34 cellular contexts compared by ENCODE assay signal in genomic region chr13:22449251-22449650, GRCh38.
"Had no signal": no experiment of that assay in that cellular context is flagged by ENCODE, and none has a peak within 500 bp of the region (broad histone marks: within the 10 kb centered on the region; RNA-seq: fewer than 3 reads in every experiment).

No MANE protein-coding gene starts in this region.

- H3K4me3 ChIP-seq: body of pancreas, breast epithelium had no signal

- H3K36me3 ChIP-seq: brain microvascular endothelial cell, breast epithelium had no signal

- H3K27me3 Mint-ChIP-seq: activated B cell treated with CpG ODN at 0.5 μM for 24 hours; activated CD4-positive, alpha-beta memory T cell treated with anti-CD3 and anti-CD28 coated beads, Interleukin-2, amount 10 ng/mL, durations not matched to agents 7 days and 5 days; activated CD4-positive, alpha-beta T cell treated with anti-CD3 and anti-CD28 coated beads, Interleukin-2, amount 10 ng/mL, durations not matched to agents 24 days and 14 days; activated naive CD4-positive, alpha-beta T cell treated with anti-CD3 and anti-CD28 coated beads, Interleukin-2, amount 10 ng/mL, durations not matched to agents 7 days and 5 days; activated naive CD8-positive, alpha-beta T cell treated with anti-CD3 and anti-CD28 coated beads, Interleukin-2, amount 10 ng/mL, durations not matched to agents 7 days and 5 days had no signal

- H3K9me3 ChIP-seq: body of pancreas, breast epithelium had no signal

- H3K36me3 Mint-ChIP-seq: activated CD8-positive, alpha-beta memory T cell treated with anti-CD3 and anti-CD28 coated beads, Interleukin-2, amount 10 ng/mL, durations not matched to agents 7 days and 5 days; activated naive CD4-positive, alpha-beta T cell treated with anti-CD3 and anti-CD28 coated beads, Interleukin-2, amount 10 ng/mL, durations not matched to agents 7 days and 5 days; activated naive CD4-positive, alpha-beta T cell treated with anti-CD3 and anti-CD28 coated beads, Interleukin-2, amount 50 U/mL, for 24 hours; activated naive CD8-positive, alpha-beta T cell; activated naive CD8-positive, alpha-beta T cell treated with anti-CD3 and anti-CD28 coated beads, Interleukin-2, amount 10 ng/mL, durations not matched to agents 7 days and 5 days had no signal

- H3K27ac Mint-ChIP-seq: activated B cell treated with CpG ODN at 0.5 μM for 24 hours; activated CD4-positive, alpha-beta memory T cell treated with anti-CD3 and anti-CD28 coated beads, Interleukin-2, amount 10 ng/mL, durations not matched to agents 7 days and 5 days; activated CD4-positive, alpha-beta T cell treated with anti-CD3 and anti-CD28 coated beads, Interleukin-2, amount 10 ng/mL, durations not matched to agents 24 days and 14 days; activated CD8-positive, alpha-beta memory T cell treated with anti-CD3 and anti-CD28 coated beads, Interleukin-2, amount 10 ng/mL, durations not matched to agents 7 days and 5 days; activated CD8-positive, alpha-beta T cell treated with anti-CD3 and anti-CD28 coated beads, Interleukin-2, amount 10 ng/mL, durations not matched to agents 7 days and 5 days; activated naive CD4-positive, alpha-beta T cell treated with anti-CD3 and anti-CD28 coated beads, Interleukin-2, amount 10 ng/mL, durations not matched to agents 7 days and 5 days; activated naive CD4-positive, alpha-beta T cell treated with anti-CD3 and anti-CD28 coated beads, Interleukin-2, amount 50 U/mL, for 24 hours; activated naive CD8-positive, alpha-beta T cell; activated naive CD8-positive, alpha-beta T cell treated with anti-CD3 and anti-CD28 coated beads, Interleukin-2, amount 10 ng/mL, durations not matched to agents 7 days and 5 days; activated naive CD8-positive, alpha-beta T cell treated with anti-CD3 and anti-CD28 coated beads, Interleukin-2, amount 50 U/mL, for 24 hours; activated T-cell treated with anti-CD3 and anti-CD28 coated beads, Interleukin-2, amount 50 U/mL, for 24 hours; activated T-helper 2 cell treated with anti-CD3 and anti-CD28 coated beads, Interferon-gamma antibody, Interleukin-2, Interleukin-4, amounts not matched to agents 10 μg/mL and 5 μg/mL and 100 μg/mL, durations not matched to agents 14 hours and 24 hours and 36 hours; T-helper 1 cell treated with Interleukin-12 subunit alpha and Interleukin-12 subunit beta and Interleukin-4 antibody, amounts not matched to agents 30 μg/mL and 1 μg/mL, for 36 hours; T-helper 2 cell treated with Interferon-gamma antibody and Interleukin-4, amounts not matched to agents 5 μg/mL and 100 μg/mL, for 36 hours had no signal

- DNase-seq: activated B cell treated with CpG ODN at 0.5 μM for 24 hours; activated CD4-positive, alpha-beta memory T cell treated with anti-CD3 and anti-CD28 coated beads, Interleukin-2, amount 10 ng/mL, durations not matched to agents 7 days and 5 days; activated CD4-positive, alpha-beta T cell treated with anti-CD3 and anti-CD28 coated beads for 4 hours; activated CD4-positive, alpha-beta T cell treated with anti-CD3 and anti-CD28 coated beads, Interleukin-2, amount 10 ng/mL, durations not matched to agents 24 days and 14 days; activated CD4-positive, alpha-beta T cell treated with anti-CD3 and anti-CD28 coated beads, Interleukin-2, amount 50 U/mL, for 1 hour; activated CD4-positive, alpha-beta T cell treated with anti-CD3 and anti-CD28 coated beads, Interleukin-2, amount 50 U/mL, for 48 hours; activated CD4-positive, CD25-positive, alpha-beta regulatory T cell treated with anti-CD3 and anti-CD28 coated beads, Interleukin-2, amount 50 U/mL, for 72 hours; activated CD8-positive, alpha-beta memory T cell treated with anti-CD3 and anti-CD28 coated beads for 24 hours; activated CD8-positive, alpha-beta memory T cell treated with anti-CD3 and anti-CD28 coated beads, Interleukin-2, amount 10 ng/mL, durations not matched to agents 7 days and 5 days; activated CD8-positive, alpha-beta memory T cell treated with anti-CD3 and anti-CD28 coated beads, Interleukin-2, amount 50 U/mL, for 48 hours; activated CD8-positive, alpha-beta T cell treated with anti-CD3 and anti-CD28 coated beads, Interleukin-2, amount 10 ng/mL, durations not matched to agents 7 days and 5 days; activated effector memory CD4-positive, alpha-beta T cell treated with Interleukin-2 at 50 U/mL for 16 hours; activated gamma-delta T cell; activated naive CD4-positive, alpha-beta T cell treated with anti-CD3 and anti-CD28 coated beads, Interleukin-2, amount 10 ng/mL, durations not matched to agents 7 days and 5 days; activated naive CD4-positive, alpha-beta T cell treated with Interleukin-2 at 50 U/mL for 16 hours; activated naive CD8-positive, alpha-beta T cell treated with anti-CD3 and anti-CD28 coated beads, Interleukin-2, amount 10 ng/mL, durations not matched to agents 7 days and 5 days; activated naive CD8-positive, alpha-beta T cell treated with anti-CD3 and anti-CD28 coated beads, Interleukin-2, amount 50 U/mL, for 24 hours; activated T-cell treated with anti-CD3 and anti-CD28 coated beads, Interleukin-2, amount 50 U/mL, for 24 hours; activated T-cell treated with anti-CD3 and anti-CD28 coated beads, Interleukin-2, amount 50 U/mL, for 48 hours; aorta; body of pancreas; brain microvascular endothelial cell; central memory CD4-positive, alpha-beta T cell; T-helper 2 cell; T-helper 9 cell had no signal

- H3K9me3 Mint-ChIP-seq: activated CD4-positive, alpha-beta memory T cell treated with anti-CD3 and anti-CD28 coated beads, Interleukin-2, amount 10 ng/mL, durations not matched to agents 7 days and 5 days; activated CD4-positive, alpha-beta T cell treated with anti-CD3 and anti-CD28 coated beads, Interleukin-2, amount 10 ng/mL, durations not matched to agents 24 days and 14 days; activated naive CD4-positive, alpha-beta T cell treated with anti-CD3 and anti-CD28 coated beads, Interleukin-2, amount 10 ng/mL, durations not matched to agents 7 days and 5 days; activated naive CD4-positive, alpha-beta T cell treated with anti-CD3 and anti-CD28 coated beads, Interleukin-2, amount 50 U/mL, for 24 hours; activated naive CD8-positive, alpha-beta T cell treated with anti-CD3 and anti-CD28 coated beads, Interleukin-2, amount 10 ng/mL, durations not matched to agents 7 days and 5 days; activated naive CD8-positive, alpha-beta T cell treated with anti-CD3 and anti-CD28 coated beads, Interleukin-2, amount 50 U/mL, for 24 hours; activated T-cell treated with anti-CD3 and anti-CD28 coated beads, Interleukin-2, amount 50 U/mL, for 24 hours; T-helper 1 cell treated with Interleukin-12 subunit alpha and Interleukin-12 subunit beta and Interleukin-4 antibody, amounts not matched to agents 30 μg/mL and 1 μg/mL, for 36 hours had no signal

- H3K4me1 Mint-ChIP-seq: activated B cell treated with CpG ODN at 0.5 μM for 24 hours; activated CD4-positive, alpha-beta memory T cell treated with anti-CD3 and anti-CD28 coated beads, Interleukin-2, amount 10 ng/mL, durations not matched to agents 7 days and 5 days; activated CD4-positive, alpha-beta T cell treated with anti-CD3 and anti-CD28 coated beads, Interleukin-2, amount 10 ng/mL, durations not matched to agents 24 days and 14 days; activated CD8-positive, alpha-beta memory T cell treated with anti-CD3 and anti-CD28 coated beads, Interleukin-2, amount 10 ng/mL, durations not matched to agents 7 days and 5 days; activated naive CD4-positive, alpha-beta T cell treated with anti-CD3 and anti-CD28 coated beads, Interleukin-2, amount 10 ng/mL, durations not matched to agents 7 days and 5 days; activated naive CD4-positive, alpha-beta T cell treated with anti-CD3 and anti-CD28 coated beads, Interleukin-2, amount 50 U/mL, for 24 hours; activated naive CD8-positive, alpha-beta T cell treated with anti-CD3 and anti-CD28 coated beads, Interleukin-2, amount 10 ng/mL, durations not matched to agents 7 days and 5 days; activated naive CD8-positive, alpha-beta T cell treated with anti-CD3 and anti-CD28 coated beads, Interleukin-2, amount 50 U/mL, for 24 hours had no signal

- H3K4me3 Mint-ChIP-seq: activated B cell treated with CpG ODN at 0.5 μM for 24 hours; activated CD4-positive, alpha-beta memory T cell treated with anti-CD3 and anti-CD28 coated beads, Interleukin-2, amount 10 ng/mL, durations not matched to agents 7 days and 5 days; activated CD4-positive, alpha-beta T cell treated with anti-CD3 and anti-CD28 coated beads, Interleukin-2, amount 10 ng/mL, durations not matched to agents 24 days and 14 days; activated CD8-positive, alpha-beta memory T cell treated with anti-CD3 and anti-CD28 coated beads, Interleukin-2, amount 10 ng/mL, durations not matched to agents 7 days and 5 days; activated CD8-positive, alpha-beta T cell treated with anti-CD3 and anti-CD28 coated beads, Interleukin-2, amount 10 ng/mL, durations not matched to agents 7 days and 5 days; activated naive CD4-positive, alpha-beta T cell treated with anti-CD3 and anti-CD28 coated beads, Interleukin-2, amount 10 ng/mL, durations not matched to agents 7 days and 5 days; activated naive CD4-positive, alpha-beta T cell treated with anti-CD3 and anti-CD28 coated beads, Interleukin-2, amount 50 U/mL, for 24 hours; activated naive CD8-positive, alpha-beta T cell; activated naive CD8-positive, alpha-beta T cell treated with anti-CD3 and anti-CD28 coated beads, Interleukin-2, amount 10 ng/mL, durations not matched to agents 7 days and 5 days; activated naive CD8-positive, alpha-beta T cell treated with anti-CD3 and anti-CD28 coated beads, Interleukin-2, amount 50 U/mL, for 24 hours; activated T-cell treated with anti-CD3 and anti-CD28 coated beads, Interleukin-2, amount 50 U/mL, for 24 hours; T-helper 1 cell treated with Interleukin-12 subunit alpha and Interleukin-12 subunit beta and Interleukin-4 antibody, amounts not matched to agents 30 μg/mL and 1 μg/mL, for 36 hours; T-helper 2 cell treated with Interferon-gamma antibody and Interleukin-4, amounts not matched to agents 5 μg/mL and 100 μg/mL, for 36 hours had no signal

- H3K27me3 ChIP-seq: body of pancreas, brain microvascular endothelial cell, breast epithelium had no signal

- H3K27ac ChIP-seq: body of pancreas, brain microvascular endothelial cell, breast epithelium, VCaP had no signal

- FAIRE-seq: astrocyte, TTC549 had no signal

- H3K4me1 ChIP-seq: body of pancreas, breast epithelium had no signal

- ATAC-seq: activated CD8-positive, alpha-beta memory T cell treated with anti-CD3 and anti-CD28 coated beads, Interleukin-2, amount 10 ng/mL, durations not matched to agents 7 days and 5 days; activated CD8-positive, alpha-beta T cell treated with anti-CD3 and anti-CD28 coated beads, Interleukin-2, amount 10 ng/mL, durations not matched to agents 7 days and 5 days; activated naive CD8-positive, alpha-beta T cell treated with anti-CD3 and anti-CD28 coated beads, Interleukin-2, amount 50 U/mL, for 24 hours; body of pancreas had no signal
